ENCODE assay signal across 14 cellular contexts in genomic region chr2:35871672-35872071, GRCh38.
DNase-seq lines count a peak whose midpoint lies in the region; ATAC-seq and TF ChIP-seq lines count a peak whose summit lies in the region.
"Had no signal": no experiment of that assay in that cellular context is flagged by ENCODE, and none has a peak within 500 bp of the region (broad histone marks: within the 10 kb centered on the region; RNA-seq: fewer than 3 reads in every experiment).

No MANE protein-coding gene starts in this region.

- H3K79me2 ChIP-seq in mesendoderm (ENCODE audit: control insufficient read depth, insufficient read depth, low read length) (no peaks in the 10 kb centered on the region), smooth muscle cell (ENCODE audit: low read depth) (no peaks in the 10 kb centered on the region)

- no peaks in the 10 kb centered on the region for H3K9me3 Mint-ChIP-seq in natural killer cell treated with Interleukin-12 subunit alpha and Interleukin-12 subunit beta and Interleukin-15 and Interleukin-18, amount 100 ng/mL, for 72 hours
- H3K9me3 Mint-ChIP-seq: activated CD8-positive, alpha-beta T cell treated with anti-CD3 and anti-CD28 coated beads for 36 hours; natural killer cell had no signal

- intact Hi-C loops in sigmoid colon (cut with DNase I) = no loop called here

- TF ChIP-seq POLR2A in sigmoid colon (IDR thresholded peaks at IDR 0.05) = no peak

- no peak overlapping the region for H3K4me3 Mint-ChIP-seq in natural killer cell treated with Interleukin-12 subunit alpha and Interleukin-12 subunit beta and Interleukin-15 and Interleukin-18, amount 100 ng/mL, for 72 hours
- H3K4me3 Mint-ChIP-seq: activated CD8-positive, alpha-beta T cell treated with anti-CD3 and anti-CD28 coated beads for 36 hours; natural killer cell had no signal

- no peak overlapping the region for H2AK5ac ChIP-seq in mesendoderm (ENCODE audit: low read length)

- H3K4me1 Mint-ChIP-seq in natural killer cell treated with Interleukin-12 subunit alpha and Interleukin-12 subunit beta and Interleukin-15 and Interleukin-18, amount 100 ng/mL, for 72 hours (ENCODE audit: low read depth in 2 of 2) = no peaks in the 10 kb centered on the region
- H3K4me1 Mint-ChIP-seq: natural killer cell had no signal

- CTCF ChIA-PET in BJ (lab: Yijun Ruan, JAX) = interaction anchor here (1.4 kb wide), 1 partner anchor 8 kb away, joined by 3 read pairs; no protein-coding TSS in a partner anchor
- CTCF ChIA-PET in HEK293T (lab: Yijun Ruan, JAX) = interaction anchor here (0.5 kb wide), 1 partner anchor 746 kb away, joined by 3 read pairs; no protein-coding TSS in a partner anchor

- H3K27ac Mint-ChIP-seq in natural killer cell treated with Interleukin-12 subunit alpha and Interleukin-12 subunit beta and Interleukin-15 and Interleukin-18, amount 100 ng/mL, for 72 hours = no peak overlapping the region
- H3K27ac Mint-ChIP-seq: activated CD8-positive, alpha-beta T cell treated with anti-CD3 and anti-CD28 coated beads for 36 hours; natural killer cell had no signal

- no peak overlapping the region for H3K27ac ChIP-seq in mesendoderm (ENCODE audit: low read depth, low read length)
- no peak overlapping the region for H3K27ac ChIP-seq in smooth muscle cell (ENCODE audit: low read depth)
- H3K27ac ChIP-seq in sigmoid colon = no peak overlapping the region
- H3K27ac ChIP-seq: heart right ventricle had no signal

- H3K23ac ChIP-seq in mesendoderm (ENCODE audit: low read length) = no peak overlapping the region

- no peak overlapping the region for H3K9ac ChIP-seq in mesendoderm (ENCODE audit: low read length)
- H3K9ac ChIP-seq in smooth muscle cell (ENCODE audit: low read depth) = no peak overlapping the region

- H3K4me3 ChIP-seq in BJ (ENCODE audit: low read depth, low read length) (no peak overlapping the region), mesendoderm (ENCODE audit: low read length) (no peak overlapping the region), smooth muscle cell (no peak overlapping the region), sigmoid colon (no peak overlapping the region)
- H3K4me3 ChIP-seq: heart right ventricle had no signal

- POLR2A ChIA-PET in BJ (lab: Charles Lee) (no interaction called here), HEK293T (lab: Yijun Ruan, JAX) (no interaction called here)

- no peak overlapping the region for H2BK120ac ChIP-seq in mesendoderm (ENCODE audit: low read depth, low read length)

- peaks cover 23 to 28% of the 10 kb centered on the region in 2 donors for H3K27me3 Mint-ChIP-seq in natural killer cell treated with Interleukin-12 subunit alpha and Interleukin-12 subunit beta and Interleukin-15 and Interleukin-18, amount 100 ng/mL, for 72 hours

- H4K8ac ChIP-seq in mesendoderm (ENCODE audit: low read depth, low read length) = no peak overlapping the region

- no peak for DNase-seq in BJ (ENCODE audit: low read depth)
- DNase-seq in HEK293T (ENCODE audit: extremely low spot score) = peak; percentile 32
- peak; percentile 31 for DNase-seq in mesendoderm
- DNase-seq in smooth muscle cell (lab: John Stamatoyannopoulos, UW; ENCODE audit: unreplicated experiment) = no peak
- no peak for DNase-seq in natural killer cell treated with Interleukin-12 subunit alpha and Interleukin-12 subunit beta and Interleukin-15 and Interleukin-18, amount 100 ng/mL, for 72 hours (ENCODE audit: low spot score)
- DNase-seq in sigmoid colon = no peak
- no peak for DNase-seq in GM19240 (ENCODE audit: insufficient read length, low spot score)
- DNase-seq: activated CD8-positive, alpha-beta T cell treated with anti-CD3 and anti-CD28 coated beads for 36 hours; activated gamma-delta T cell treated with Interleukin-2 at 50 U/mL for 16 hours; heart right ventricle; natural killer cell; NCI-H2227 treated with DMSO at 0.1 percent for 48 hours had no signal

- H4K5ac ChIP-seq in mesendoderm (ENCODE audit: low read length) = no peak overlapping the region

- H3K36me3 Mint-ChIP-seq in natural killer cell treated with Interleukin-12 subunit alpha and Interleukin-12 subunit beta and Interleukin-15 and Interleukin-18, amount 100 ng/mL, for 72 hours = no peaks in the 10 kb centered on the region
- H3K36me3 Mint-ChIP-seq: natural killer cell had no signal

- H3K9me3 ChIP-seq in smooth muscle cell (replicated peaks; ENCODE audit: low read depth) = no peaks in the 10 kb centered on the region
- H3K9me3 ChIP-seq in sigmoid colon = no peaks in the 10 kb centered on the region
- H3K9me3 ChIP-seq: heart right ventricle had no signal

- H3K18ac ChIP-seq in mesendoderm (ENCODE audit: low read length) = peak overlapping the region; percentile 53

- peak; percentile 88 for ATAC-seq in SK-N-SH treated with all-trans-retinoic acid at 6 μM for 48 hours
- no peak for ATAC-seq in natural killer cell treated with Interleukin-12 subunit alpha and Interleukin-12 subunit beta and Interleukin-15 and Interleukin-18, amount 100 ng/mL, for 72 hours
- ATAC-seq: activated CD8-positive, alpha-beta T cell treated with anti-CD3 and anti-CD28 coated beads for 36 hours; heart right ventricle; left lobe of liver; natural killer cell had no signal

- no peaks in the 10 kb centered on the region for H4K20me1 ChIP-seq in smooth muscle cell (ENCODE audit: low read depth)

- no peak overlapping the region for H2BK15ac ChIP-seq in mesendoderm (replicated peaks; ENCODE audit: low read depth)

- H2BK5ac ChIP-seq in mesendoderm (ENCODE audit: low read length) = no peak overlapping the region

- no peaks in the 10 kb centered on the region for H3K27me3 ChIP-seq in BJ (ENCODE audit: control insufficient read depth, insufficient read depth, low read length)
- no peaks in the 10 kb centered on the region for H3K27me3 ChIP-seq in mesendoderm (ENCODE audit: insufficient read depth, low read length, poor library complexity)
- H3K27me3 ChIP-seq in smooth muscle cell (ENCODE audit: low read depth) = no peaks in the 10 kb centered on the region
- H3K27me3 ChIP-seq in sigmoid colon = no peaks in the 10 kb centered on the region
- H3K27me3 ChIP-seq: heart right ventricle had no signal

- no peak overlapping the region for H3K4me2 ChIP-seq in mesendoderm (ENCODE audit: low read length)
- H3K4me2 ChIP-seq in smooth muscle cell = no peak overlapping the region

- WGBS in mesendoderm (ENCODE audit: extremely low coverage, insufficient coverage, low lambda C conversion rate) = no CpG with 5 or more reads among the region's 8 CpGs
- WGBS in smooth muscle cell (ENCODE audit: low lambda C conversion rate) = 82% methylated on average over 8 of the region's 8 CpGs
- WGBS in sigmoid colon, 2 donors = 55 to 81% methylated on average over 8 of the region's 8 CpGs

- no peak overlapping the region for H2AFZ ChIP-seq in smooth muscle cell (ENCODE audit: low read depth)

- TF ChIP-seq EP300 in sigmoid colon (IDR thresholded peaks at IDR 0.05) = no peak

- H3K56ac ChIP-seq in mesendoderm (ENCODE audit: low read length) = no peak overlapping the region

- H3K79me1 ChIP-seq in mesendoderm (ENCODE audit: low read length) = no peaks in the 10 kb centered on the region

- H3K36me3 ChIP-seq in BJ (ENCODE audit: control insufficient read depth, insufficient read depth, low read length) (no peaks in the 10 kb centered on the region), mesendoderm (ENCODE audit: control insufficient read depth, insufficient read depth, low read length) (no peaks in the 10 kb centered on the region), smooth muscle cell (ENCODE audit: low read depth) (no peaks in the 10 kb centered on the region), sigmoid colon (no peaks in the 10 kb centered on the region)
- H3K36me3 ChIP-seq: heart right ventricle had no signal

- no peak overlapping the region for H3K4ac ChIP-seq in mesendoderm (ENCODE audit: low read depth, low read length)

- TF ChIP-seq CTCF in BJ (IDR thresholded peaks at IDR 0.05; ENCODE audit: insufficient read depth, low read depth, low read length) (peak; percentile 11; the same call in 1 of the 2 replicates), smooth muscle cell (IDR thresholded peaks at IDR 0.05; ENCODE audit: borderline replicate concordance, insufficient read depth, poor library complexity, severe bottlenecking) (no peak), sigmoid colon (IDR thresholded peaks at IDR 0.05) (no peak)

- H3F3A ChIP-seq in smooth muscle cell (ENCODE audit: low read depth) = no peaks in the 10 kb centered on the region

- no peaks in the 10 kb centered on the region for H3K4me1 ChIP-seq in mesendoderm (ENCODE audit: control insufficient read depth, low read depth, low read length)
- no peaks in the 10 kb centered on the region for H3K4me1 ChIP-seq in smooth muscle cell (ENCODE audit: low read depth)
- no peaks in the 10 kb centered on the region for H3K4me1 ChIP-seq in sigmoid colon
- H3K4me1 ChIP-seq: heart right ventricle had no signal

TF ChIP-seq in HEK293T, 16 proteins besides CTCF, POLR2A, EP300 and RAD21 (continues in another document):
- no peak for TF ChIP-seq L3MBTL2 (conservative IDR thresholded peaks at IDR 0.05)
- TF ChIP-seq BHLHE40 (IDR thresholded peaks at IDR 0.05; ENCODE audit: borderline replicate concordance) = no peak
- TF ChIP-seq FOXK2 (IDR thresholded peaks at IDR 0.05) = no peak
- TF ChIP-seq HDGF (IDR thresholded peaks at IDR 0.05; ENCODE audit: borderline replicate concordance) = no peak
- TF ChIP-seq ARNT (IDR thresholded peaks at IDR 0.05) = no peak
- no peak for TF ChIP-seq FOXA1 (IDR thresholded peaks at IDR 0.05)
- TF ChIP-seq FOXM1 (IDR thresholded peaks at IDR 0.05; ENCODE audit: borderline replicate concordance) = no peak
- no peak for TF ChIP-seq LEF1 (IDR thresholded peaks at IDR 0.05; ENCODE audit: borderline replicate concordance)
- TF ChIP-seq NFRKB (IDR thresholded peaks at IDR 0.05) = no peak

TF ChIP-seq in SK-N-SH treated with all-trans-retinoic acid at 6 μM for 48 hours, 23 proteins besides CTCF, POLR2A, EP300 and RAD21 (continues in another document):
- TF ChIP-seq ZC3H10 (CRISPR knock-in tag; IDR thresholded peaks at IDR 0.05) = no peak
- no peak for TF ChIP-seq ISL1 (CRISPR knock-in tag; IDR thresholded peaks at IDR 0.05)
- TF ChIP-seq CREB5 (CRISPR knock-in tag; IDR thresholded peaks at IDR 0.05; ENCODE audit: low read depth) = no peak

Comparison
In these comparisons a context has a peak if more than half of its experiments do, and no peak if none do; other contexts are left out.
1. DNase-seq: peak in HEK293T (single experiment) and mesendoderm (single experiment); none in BJ (single experiment), smooth muscle cell (single experiment), natural killer cell treated with Interleukin-12 subunit alpha and Interleukin-12 subunit beta and Interleukin-15 and Interleukin-18, amount 100 ng/mL, for 72 hours (single experiment), sigmoid colon (single experiment) and GM19240 (single experiment).